Comparison of ENCODE assay signal across 8 cellular contexts in genomic region chr11:34053161-34053686, GRCh38. TPM values are rescaled to one million over a fixed set of nuclear protein-coding genes. Genes with fewer than 3 reads are reported as not detected.
DNase-seq lines count a peak whose midpoint lies in the region; ATAC-seq, FAIRE-seq and TF ChIP-seq lines count a peak whose summit lies in the region.

No MANE protein-coding gene starts in this region.

- CTCF ChIA-PET in CD8-positive, alpha-beta memory T cell (lab: Charles Lee): interaction anchor here (0.7 to 1.2 kb wide), 2 partner anchors 13 to 35 kb away, joined by 3 read pairs; no protein-coding TSS in a partner anchor

- H3K36me3 Mint-ChIP-seq in CD8-positive, alpha-beta memory T cell: peaks cover 0 to 27% (median 0%) of the 10 kb centered on the region in 3 donors
- peaks cover 6% of the 10 kb centered on the region for H3K36me3 Mint-ChIP-seq in activated naive CD4-positive, alpha-beta T cell treated with anti-CD3 and anti-CD28 coated beads, Interleukin-2, amount 50 U/mL, for 24 hours
- no peaks in the 10 kb centered on the region for H3K36me3 Mint-ChIP-seq in glutamatergic neuron (ENCODE audit: unreplicated experiment)

- no peaks in the 10 kb centered on the region for H3K9me3 Mint-ChIP-seq in CD8-positive, alpha-beta memory T cell
- no peaks in the 10 kb centered on the region for H3K9me3 Mint-ChIP-seq in activated naive CD4-positive, alpha-beta T cell treated with anti-CD3 and anti-CD28 coated beads, Interleukin-2, amount 50 U/mL, for 24 hours
- peaks cover 12% of the 10 kb centered on the region for H3K9me3 Mint-ChIP-seq in glutamatergic neuron (ENCODE audit: unreplicated experiment)

- no peaks in the 10 kb centered on the region for H3K9me3 ChIP-seq in CD8-positive, alpha-beta memory T cell (ENCODE audit: low read length)
- H3K9me3 ChIP-seq in KOPT-K1 (ENCODE audit: insufficient read depth, low read length, poor library complexity, severe bottlenecking): no peaks in the 10 kb centered on the region
- H3K9me3 ChIP-seq in pancreas: no peaks in the 10 kb centered on the region
- no peaks in the 10 kb centered on the region for H3K9me3 ChIP-seq in thyroid gland

- peak overlapping the region; percentile 92 for H3K27ac ChIP-seq in CD8-positive, alpha-beta memory T cell (ENCODE audit: low read depth, low read length)
- H3K27ac ChIP-seq in KOPT-K1 (ENCODE audit: low read depth, low read length, poor library complexity, severe bottlenecking) (peak overlapping the region; percentile 93), pancreas (peak overlapping the region; percentile 79 to 100 (median 100)), thyroid gland (peak overlapping the region; percentile 67 to 97 (median 94))

- H3K27me3 ChIP-seq in CD8-positive, alpha-beta memory T cell (ENCODE audit: insufficient read depth, low read length, poor library complexity, severe bottlenecking): no peaks in the 10 kb centered on the region
- no peaks in the 10 kb centered on the region for H3K27me3 ChIP-seq in pancreas
- H3K27me3 ChIP-seq in thyroid gland: no peaks in the 10 kb centered on the region

- peak; percentile 76 to 86 (median 78) for DNase-seq in CD8-positive, alpha-beta memory T cell
- DNase-seq in SK-MEL-5 (ENCODE audit: low read depth, low spot score) (peak; percentile 85), glutamatergic neuron (peak; percentile 76), pancreas (peak; percentile 47 to 82 (median 69)), thyroid gland (peak; percentile 61 to 68)

- POLR2A ChIA-PET in CD8-positive, alpha-beta memory T cell (lab: Charles Lee): interaction anchor here (0.6 to 4.4 kb wide), 4 partner anchors 18 to 305 kb away, joined by 5 to 54 read pairs (median 6); partner anchors contain the start of genes ABTB2 and NAT10

- peaks cover 0 to 6% of the 10 kb centered on the region in 2 donors for H3K27me3 Mint-ChIP-seq in CD8-positive, alpha-beta memory T cell
- H3K27me3 Mint-ChIP-seq in activated naive CD4-positive, alpha-beta T cell treated with anti-CD3 and anti-CD28 coated beads, Interleukin-2, amount 50 U/mL, for 24 hours: no peaks in the 10 kb centered on the region
- H3K27me3 Mint-ChIP-seq in glutamatergic neuron (ENCODE audit: unreplicated experiment): peaks cover 15% of the 10 kb centered on the region

- TF ChIP-seq CTCF in glutamatergic neuron (IDR thresholded peaks at IDR 0.05; ENCODE audit: partially characterized antibody, unreplicated experiment) (no peak), pancreas (IDR thresholded peaks at IDR 0.05) (no peak), thyroid gland (IDR thresholded peaks at IDR 0.05) (no peak)

- peak overlapping the region; percentile 90 for H3K4me3 ChIP-seq in CD8-positive, alpha-beta memory T cell (ENCODE audit: low read length)
- H3K4me3 ChIP-seq in pancreas (peak overlapping the region; percentile 85 to 94 (median 92)), thyroid gland (replicated peaks in 1 of 3) (peak overlapping the region; percentile 43 to 97 (median 74))

- H3K27ac Mint-ChIP-seq in CD8-positive, alpha-beta memory T cell: peak overlapping the region; percentile 94 to 99 (median 96)
- H3K27ac Mint-ChIP-seq in activated naive CD4-positive, alpha-beta T cell treated with anti-CD3 and anti-CD28 coated beads, Interleukin-2, amount 50 U/mL, for 24 hours: peak overlapping the region; percentile 99
- H3K27ac Mint-ChIP-seq in glutamatergic neuron (ENCODE audit: unreplicated experiment): peak overlapping the region; percentile 93

- FAIRE-seq in pancreas (lab: Jason Lieb, UNC): no peak

- ATAC-seq in GM21423 (IDR thresholded peaks at IDR 0.05; ENCODE audit: unreplicated experiment) (peak; percentile 34), pancreas (peak in 3 of 4 donors; percentile 41 to 69 (median 64))

- peaks cover 41 to 49% (median 47%) of the 10 kb centered on the region in 3 donors for H3K4me1 Mint-ChIP-seq in CD8-positive, alpha-beta memory T cell
- H3K4me1 Mint-ChIP-seq in activated naive CD4-positive, alpha-beta T cell treated with anti-CD3 and anti-CD28 coated beads, Interleukin-2, amount 50 U/mL, for 24 hours: peaks cover 25% of the 10 kb centered on the region
- H3K4me1 Mint-ChIP-seq in glutamatergic neuron (ENCODE audit: low read depth, unreplicated experiment): peaks cover 30% of the 10 kb centered on the region

- peak overlapping the region; percentile 96 to 100 (median 99) for H3K4me3 Mint-ChIP-seq in CD8-positive, alpha-beta memory T cell
- H3K4me3 Mint-ChIP-seq in activated naive CD4-positive, alpha-beta T cell treated with anti-CD3 and anti-CD28 coated beads, Interleukin-2, amount 50 U/mL, for 24 hours: peak overlapping the region; percentile 99
- peak overlapping the region; percentile 95 for H3K4me3 Mint-ChIP-seq in glutamatergic neuron (ENCODE audit: unreplicated experiment)

- TF ChIP-seq POLR2A in thyroid gland (IDR thresholded peaks at IDR 0.05): peak in 1 of 2 donors; percentile 19

- intact Hi-C loops in pancreas (cut with DNase I) (loop anchor here in 1 of 3 donors (10.0 kb wide), 1 partner anchor 52 kb away; the partner anchor contains the start of gene NAT10), thyroid gland (cut with DNase I) (loop anchor here (2.0 kb wide), 1 partner anchor 54 kb away; no protein-coding TSS in a partner anchor)

- H3K4me1 ChIP-seq in CD8-positive, alpha-beta memory T cell (ENCODE audit: insufficient read depth, low read length): peaks cover 39% of the 10 kb centered on the region
- H3K4me1 ChIP-seq in pancreas (peaks cover 22 to 45% (median 39%) of the 10 kb centered on the region in 3 donors), thyroid gland (peaks cover 36 to 47% of the 10 kb centered on the region in 2 donors)

- 0% methylated on average over 24 of the region's 24 CpGs for WGBS in pancreas, 2 donors
- 0% methylated on average over 22 to 24 of the region's 24 CpGs for WGBS in thyroid gland, 2 donors

- in situ Hi-C loops in SK-MEL-5 (cut with HindIII; ENCODE audit: low pct_unique_long_range_greater_than_20kb, low sequenced_read_pairs): no loop called here

- no peaks in the 10 kb centered on the region for H3K36me3 ChIP-seq in CD8-positive, alpha-beta memory T cell (ENCODE audit: insufficient read depth, low read length)
- H3K36me3 ChIP-seq in KOPT-K1 (ENCODE audit: insufficient read depth, low read length) (peaks cover 48% of the 10 kb centered on the region), pancreas (no peaks in the 10 kb centered on the region), thyroid gland (no peaks in the 10 kb centered on the region)

RNA-seq across cellular contexts. Expression of gene CAPRIN1, which starts 1.7 kb away (rescaled TPM):
- total RNA-seq in CD8-positive, alpha-beta memory T cell: 100 to 1,000 TPM; 275 to 287 TPM
- 75.2 TPM for polyA plus RNA-seq in CD8-positive, alpha-beta memory T cell
- total RNA-seq in SK-MEL-5 (2014; rRNA removed; shearing (Covaris generic)): 172 and 176 TPM in 2 replicates
- 197 and 236 TPM in 2 replicates for polyA plus RNA-seq in SK-MEL-5 (2015; cell fraction: cytosol; rRNA removed)
- 166 and 201 TPM in 2 replicates for polyA plus RNA-seq in SK-MEL-5 (2015; cell fraction: nucleus; rRNA removed)
- total RNA-seq in glutamatergic neuron (ENCODE audit: unreplicated experiment) (356 TPM), pancreas (100 to 1,000 TPM in 3 of 6 donors, 10 to 100 TPM in 3; 84.4 to 116 (median 101) TPM), thyroid gland (100 to 1,000 TPM; 164 to 207 (median 180) TPM)
- 10 to 100 TPM; 33.9 to 46.9 TPM for polyA plus RNA-seq in pancreas

RNA-seq across cellular contexts. Expression of gene NAT10, which starts 52.2 kb away (rescaled TPM):
- 100 to 1,000 TPM; 143 to 148 TPM for total RNA-seq in CD8-positive, alpha-beta memory T cell
- 40.1 TPM for polyA plus RNA-seq in CD8-positive, alpha-beta memory T cell
- total RNA-seq in SK-MEL-5 (2014; rRNA removed; shearing (Covaris generic)): 38.0 and 43.3 TPM in 2 replicates
- 44.1 and 60.8 TPM in 2 replicates for polyA plus RNA-seq in SK-MEL-5 (2015; cell fraction: cytosol; rRNA removed)
- polyA plus RNA-seq in SK-MEL-5 (2015; cell fraction: nucleus; rRNA removed): 62.5 and 81.0 TPM in 2 replicates
- 35.3 TPM for total RNA-seq in glutamatergic neuron (ENCODE audit: unreplicated experiment)
- 10 to 100 TPM; 14.5 to 30.2 (median 22.9) TPM for total RNA-seq in pancreas
- polyA plus RNA-seq in pancreas: 10 to 100 TPM; 23.7 to 27.8 TPM
- 10 to 100 TPM; 25.9 to 32.9 (median 31.2) TPM for total RNA-seq in thyroid gland

Comparison
In these comparisons a context has a peak if more than half of its experiments do, and no peak if none do; other contexts are left out.
1. Peak in every context shown above with its lines: DNase-seq, ATAC-seq, H3K4me3 ChIP-seq and H3K27ac ChIP-seq.